8 cellular contexts compared by ENCODE assay signal in genomic region chr15:45179221-45179985, GRCh38. TPM values are rescaled to one million over a fixed set of nuclear protein-coding genes. Genes with fewer than 3 reads are reported as not detected.
DNase-seq lines count a peak whose midpoint lies in the region; FAIRE-seq and TF ChIP-seq lines count a peak whose summit lies in the region.

No MANE protein-coding gene starts in this region.

- no peak overlapping the region for H3K4me2 ChIP-seq in H1 (ENCODE audit: insufficient read depth in 1 of 2, low read depth in 2 of 2, low read length in 2 of 2)

- H2BK5ac ChIP-seq in H1 (ENCODE audit: low read depth, low read length), result peak overlapping the region; percentile 47; the same call in 1 of the 2 replicates

- no peak overlapping the region for H3K23ac ChIP-seq in H1 (ENCODE audit: insufficient read length)

- no peak overlapping the region for H4K8ac ChIP-seq in H1 (ENCODE audit: extremely low read depth, insufficient read depth, low read length)

- no peak for TF ChIP-seq EP300 in H1 (IDR thresholded peaks at IDR 0.05; ENCODE audit: borderline replicate concordance in 1 of 2, low read depth in 2 of 2, low read length in 2 of 2)

- H3K36me3 Mint-ChIP-seq in progenitor cell of endocrine pancreas (ENCODE audit: insufficient read depth), result peaks cover 29% of the 10 kb centered on the region

- no peak overlapping the region for H3K27ac Mint-ChIP-seq in progenitor cell of endocrine pancreas

- H3K23me2 ChIP-seq in H1 (ENCODE audit: low read depth, low read length), result no peaks in the 10 kb centered on the region

- 88% methylated on average over 13 of the region's 13 CpGs; no CpG with 5 or more reads in 1 of the 2 experiments for WGBS in H1 (ENCODE audit: extremely low coverage in 1 of 2, insufficient coverage in 1 of 2, insufficient read length in 1 of 2, insufficient replicate concordance in 2 of 2, low coverage in 1 of 2, low lambda C conversion rate in 2 of 2, missing lambda C conversion rate in 1 of 2), 2 experiments

- H3K18ac ChIP-seq in H1 (ENCODE audit: extremely low read depth, low read length), result no peak overlapping the region

- in situ Hi-C loops in GM13976 (cut with MboI; ENCODE audit: low sequenced_read_pairs, unreplicated experiment), result no loop called here

- H3K4me3 ChIP-seq in H1 (ENCODE audit: extremely low read depth in 1 of 4, insufficient read depth in 2 of 4, low read depth in 3 of 4, low read length in 4 of 4) (no peak overlapping the region), coronary artery (no peak overlapping the region)

- H2BK120ac ChIP-seq in H1 (replicated peaks; ENCODE audit: low read depth, low read length), result no peak overlapping the region

- 0 out of 2 replicates have a peak overlapping the region, but pooled peaks have one; percentile 83 for H2BK15ac ChIP-seq in H1 (ENCODE audit: low read length)

- no peaks in the 10 kb centered on the region for H3K27me3 Mint-ChIP-seq in progenitor cell of endocrine pancreas

- no peak overlapping the region for H2BK12ac ChIP-seq in H1 (ENCODE audit: low read depth, low read length)

- H2BK20ac ChIP-seq in H1 (ENCODE audit: low read length), result peak overlapping the region; percentile 13; the same call in 1 of the 2 replicates

- CTCF ChIA-PET in H1 (lab: Charles Lee; ENCODE audit: partially characterized antibody), result interaction anchor here (0.7 to 41.8 kb wide), 8 partner anchors 5 to 368 kb away, joined by 3 to 1117 read pairs (median 4); partner anchors contain the start of gene SHF

- H3K4me3 Mint-ChIP-seq in progenitor cell of endocrine pancreas (ENCODE audit: low read depth), result no peak overlapping the region

- no peak overlapping the region for H2AK5ac ChIP-seq in H1 (ENCODE audit: low read depth, low read length)

- peaks cover 10 to 27% of the 10 kb centered on the region in 2 experiments for H4K20me1 ChIP-seq in H1 (replicated peaks in 1 of 2; ENCODE audit: control insufficient read depth in 1 of 2, insufficient read depth in 2 of 2, low read length in 2 of 2)

- peaks cover 0 to 5% (median 0%) of the 10 kb centered on the region in 4 experiments; a peak in 3 of 8 replicates for H3K36me3 ChIP-seq in H1 (ENCODE audit: control insufficient read depth in 2 of 4, insufficient read depth in 4 of 4, low read length in 3 of 4)

- H4K5ac ChIP-seq in H1 (ENCODE audit: insufficient read length, low read depth, low read length), result no peak overlapping the region

- H3K4me1 Mint-ChIP-seq in progenitor cell of endocrine pancreas (ENCODE audit: low read depth), result peaks cover 35% of the 10 kb centered on the region

- H3K27ac ChIP-seq in VCaP (no peak overlapping the region), H1 (ENCODE audit: low read depth, low read length) (no peak overlapping the region), coronary artery (no peak overlapping the region)

- peak; percentile 39 to 63 for TF ChIP-seq RAD21 in H1 (IDR thresholded peaks at IDR 0.05 in 1 of 2, conservative IDR thresholded peaks at IDR 0.05 in 1 of 2; ENCODE audit: low read depth in 2 of 2, low read length in 2 of 2)

- H3K27me3 ChIP-seq in H1 (replicated peaks in 1 of 4; ENCODE audit: control insufficient read depth in 3 of 4, extremely low read depth in 1 of 4, insufficient read depth in 3 of 4, low read length in 3 of 4), result no peaks in the 10 kb centered on the region

- H3K4ac ChIP-seq in H1 (replicated peaks; ENCODE audit: insufficient read length, low read depth, low read length), result no peak overlapping the region

- no peaks in the 10 kb centered on the region for H3K9me3 ChIP-seq in H1 (ENCODE audit: insufficient read depth in 2 of 2, low read depth in 1 of 2, low read length in 1 of 2)

- H3K4me1 ChIP-seq in H1 (replicated peaks in 1 of 4; ENCODE audit: control insufficient read depth in 3 of 4, insufficient read depth in 4 of 4, low read length in 3 of 4), result peaks cover 5 to 24% (median 15%) of the 10 kb centered on the region in 4 experiments

- POLR2A ChIA-PET in H1 (lab: Charles Lee; ENCODE audit: partially characterized antibody), result interaction anchor here (0.8 to 5.4 kb wide), 6 partner anchors 8 to 21 kb away, joined by 3 to 50 read pairs (median 5); partner anchors contain the start of gene SHF

- H3K14ac ChIP-seq in H1 (ENCODE audit: insufficient read length), result no peak overlapping the region

- no peak overlapping the region for H4K91ac ChIP-seq in H1 (replicated peaks; ENCODE audit: insufficient read length, low read length)

- H3K79me1 ChIP-seq in H1 (ENCODE audit: low read depth, low read length), result peaks cover 13% of the 10 kb centered on the region

- H3K9ac ChIP-seq in H1 (replicated peaks in 1 of 4; ENCODE audit: extremely low read depth in 1 of 4, low read depth in 3 of 4, low read length in 3 of 4), result no peak overlapping the region; a peak in 1 of 7 replicates

- FAIRE-seq in H1 (lab: Jason Lieb, UNC), result peak; percentile 73

- DNase-seq in A172 (ENCODE audit: low spot score) (peak; percentile 10), GM13976 (ENCODE audit: low spot score) (peak; percentile 66), H1 (ENCODE audit: low read depth in 1 of 2, low spot score in 2 of 2) (peak in 1 of 2 experiments; percentile 75), progenitor cell of endocrine pancreas (ENCODE audit: low spot score, unreplicated experiment) (no peak), coronary artery (ENCODE audit: low spot score) (no peak), mucosa of gallbladder (ENCODE audit: low spot score) (no peak), NCI-H2029 (lab: John Stamatoyannopoulos, UW) (no peak)

- no peak overlapping the region for H3K56ac ChIP-seq in H1 (replicated peaks; ENCODE audit: insufficient read length, low read depth, low read length)

- TF ChIP-seq CTCF in GM13976 (IDR thresholded peaks at IDR 0.05; ENCODE audit: borderline replicate concordance, control extremely low read depth, extremely low read depth, insufficient read depth, missing control alignments) (peak; percentile 23), VCaP (conservative IDR thresholded peaks at IDR 0.05) (peak; percentile 33; the same call in 1 of the 2 replicates), H1 (IDR thresholded peaks at IDR 0.05; ENCODE audit: control extremely low read depth in 1 of 3, insufficient read depth in 1 of 3, low read depth in 1 of 3, low read length in 3 of 3) (peak; percentile 69 to 90 (median 73)), progenitor cell of endocrine pancreas (IDR thresholded peaks at IDR 0.05; ENCODE audit: unreplicated experiment) (peak; percentile 55), coronary artery (IDR thresholded peaks at IDR 0.05) (no peak)

- TF ChIP-seq POLR2A in H1 (IDR thresholded peaks at IDR 0.05; ENCODE audit: control extremely low read depth in 1 of 2, low read depth in 2 of 2, low read length in 2 of 2), result no peak

- H3K79me2 ChIP-seq in H1 (ENCODE audit: control insufficient read depth in 1 of 2, insufficient read depth in 2 of 2, low read length in 2 of 2), result peaks cover under 1 to 34% of the 10 kb centered on the region in 2 experiments; a peak in 2 of 4 replicates

- no peaks in the 10 kb centered on the region for H3K9me3 Mint-ChIP-seq in progenitor cell of endocrine pancreas (ENCODE audit: low read depth)

- H2AFZ ChIP-seq in H1 (ENCODE audit: low read length), result no peak overlapping the region

TF ChIP-seq in H1, 55 proteins besides CTCF, POLR2A, EP300 and RAD21 (continues in another document):
- TF ChIP-seq SUZ12 (IDR thresholded peaks at IDR 0.05; ENCODE audit: low read length) (no peak), CEBPB (IDR thresholded peaks at IDR 0.05; ENCODE audit: low read depth, low read length) (no peak)

RNA-seq across cellular contexts. Expression of gene SHF, which starts 8.4 kb away (rescaled TPM):
- 0.38 TPM in 1 of 2 replicates, not detected in the other for total RNA-seq in A172 (2014; rRNA removed; shearing (Covaris generic))
- total RNA-seq in H1 (2021; fragmentation: NEBNext Ultra II Directional; extraction: Animal tissue kit (Norgen Biotek cat#: 25700)), result 23.9 and 26.7 TPM in 2 replicates
- polyA plus RNA-seq in H1 (2011; rRNA removed), result 13.1 and 16.0 TPM in 2 replicates
- polyA plus RNA-seq in H1 (2011; cell fraction: cytosol; rRNA removed), result 17.4 TPM
- polyA plus RNA-seq in H1 (2011; cell fraction: nucleus; rRNA removed), result 22.5 TPM
- 22.3 to 30.4 TPM (median 28.4 TPM) in 4 replicates for polyA plus RNA-seq in H1 (2012, experiment 1 of 2)
- polyA plus RNA-seq in H1 (2012, experiment 2 of 2), result 34.9 TPM
- polyA plus RNA-seq in H1 (2013, experiment 1 of 2), result 18.8 TPM
- polyA plus RNA-seq in H1 (2013, experiment 2 of 2), result 20.8 TPM
- 15.2 and 23.3 TPM in 2 replicates for polyA minus RNA-seq in H1 (2011; rRNA and poly(A)+ RNA removed)
- polyA minus RNA-seq in H1 (2011; cell fraction: cytosol; rRNA and poly(A)+ RNA removed), result 15.0 TPM
- polyA minus RNA-seq in H1 (2011; cell fraction: nucleus; rRNA and poly(A)+ RNA removed), result 23.6 TPM
- total RNA-seq in progenitor cell of endocrine pancreas (61.1 and 61.7 TPM in 2 replicates), mucosa of gallbladder (10.4 TPM)

RNA-seq across cellular contexts. Expression of gene DUOX1, which starts 49.6 kb away (rescaled TPM):
- total RNA-seq in A172 (2014; rRNA removed; shearing (Covaris generic)), result not detected in 2 replicates
- 0.84 and 0.96 TPM in 2 replicates for total RNA-seq in H1 (2021; fragmentation: NEBNext Ultra II Directional; extraction: Animal tissue kit (Norgen Biotek cat#: 25700))
- polyA plus RNA-seq in H1 (2011; rRNA removed), result 1.4 and 2.0 TPM in 2 replicates
- polyA plus RNA-seq in H1 (2011; cell fraction: cytosol; rRNA removed), result 0.90 TPM
- polyA plus RNA-seq in H1 (2011; cell fraction: nucleus; rRNA removed), result 6.1 TPM
- polyA plus RNA-seq in H1 (2012, experiment 1 of 2), result 0.99 to 2.2 TPM (median 1.7 TPM) in 4 replicates
- polyA plus RNA-seq in H1 (2012, experiment 2 of 2), result 0.47 TPM
- polyA plus RNA-seq in H1 (2013, experiment 1 of 2), result 0.57 TPM
- polyA plus RNA-seq in H1 (2013, experiment 2 of 2), result 0.50 TPM
- 0.88 and 2.2 TPM in 2 replicates for polyA minus RNA-seq in H1 (2011; rRNA and poly(A)+ RNA removed)
- polyA minus RNA-seq in H1 (2011; cell fraction: cytosol; rRNA and poly(A)+ RNA removed), result 1.2 TPM
- polyA minus RNA-seq in H1 (2011; cell fraction: nucleus; rRNA and poly(A)+ RNA removed), result 2.3 TPM
- 1.4 and 1.6 TPM in 2 replicates for total RNA-seq in progenitor cell of endocrine pancreas
- 23.4 TPM for total RNA-seq in mucosa of gallbladder

RNA-seq across cellular contexts. Expression of gene DUOXA1, which starts 49.7 kb away (rescaled TPM):
- not detected in 2 replicates for total RNA-seq in A172 (2014; rRNA removed; shearing (Covaris generic))
- not detected in 2 replicates for total RNA-seq in H1 (2021; fragmentation: NEBNext Ultra II Directional; extraction: Animal tissue kit (Norgen Biotek cat#: 25700))
- polyA plus RNA-seq in H1 (2011; rRNA removed), result 0.18 and 0.24 TPM in 2 replicates
- 0.09 TPM for polyA plus RNA-seq in H1 (2011; cell fraction: cytosol; rRNA removed)
- 0.81 TPM for polyA plus RNA-seq in H1 (2011; cell fraction: nucleus; rRNA removed)
- polyA plus RNA-seq in H1 (2012, experiment 1 of 2), result 0.16 to 0.34 TPM in 2 of 4 replicates, not detected in the others
- polyA plus RNA-seq in H1 (2012, experiment 2 of 2), result not detected
- not detected for polyA plus RNA-seq in H1 (2013, experiment 1 of 2)
- 0.17 TPM for polyA plus RNA-seq in H1 (2013, experiment 2 of 2)
- 0.57 and 0.66 TPM in 2 replicates for polyA minus RNA-seq in H1 (2011; rRNA and poly(A)+ RNA removed)
- not detected for polyA minus RNA-seq in H1 (2011; cell fraction: cytosol; rRNA and poly(A)+ RNA removed)
- polyA minus RNA-seq in H1 (2011; cell fraction: nucleus; rRNA and poly(A)+ RNA removed), result 0.30 TPM
- 1.3 and 1.4 TPM in 2 replicates for total RNA-seq in progenitor cell of endocrine pancreas
- total RNA-seq in mucosa of gallbladder, result 10.6 TPM

Comparison
In these comparisons a context has a peak if more than half of its experiments do, and no peak if none do; other contexts are left out.
1. DNase-seq: peak in A172 (single experiment) and GM13976 (single experiment); none in progenitor cell of endocrine pancreas (single experiment), coronary artery (single experiment), mucosa of gallbladder (single experiment) and NCI-H2029 (single experiment).